8 cellular contexts compared by ENCODE assay signal in the genomic region with DNA sequence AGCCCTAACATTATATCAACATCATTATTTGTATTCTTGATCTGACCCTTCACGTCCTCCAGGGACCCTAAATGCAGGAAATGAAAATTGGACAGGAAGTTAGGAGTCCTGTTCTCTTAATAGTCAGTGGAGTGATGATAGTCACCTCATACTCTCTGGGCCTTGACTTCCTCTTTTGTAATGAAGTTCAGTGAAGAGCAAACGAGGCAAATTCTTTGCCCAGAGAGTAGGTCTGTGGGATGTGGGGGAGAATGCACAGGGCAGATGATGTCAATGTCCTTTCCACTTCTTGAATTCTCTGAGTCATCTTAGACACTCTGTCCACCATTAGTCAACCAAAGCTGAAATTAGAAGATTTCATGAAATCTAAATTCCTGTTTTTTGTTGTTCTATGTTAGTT.
DNase-seq lines count a peak whose midpoint lies in the region; ATAC-seq lines count a peak whose summit lies in the region.
"Had no signal": no experiment of that assay in that cellular context is flagged by ENCODE, and none has a peak within 500 bp of the region (broad histone marks: within the 10 kb centered on the region; RNA-seq: fewer than 3 reads in every experiment).

No MANE protein-coding gene starts in this region.

- peak; percentile 85 for DNase-seq in RPMI8226
- DNase-seq in medulla oblongata (ENCODE audit: extremely low spot score): peak; percentile 84
- no peak for DNase-seq in T1000 (lab: John Stamatoyannopoulos, UW)
- no peak for DNase-seq in NCI-H1436 treated with DMSO at 0.1 percent for 48 hours (lab: John Stamatoyannopoulos, UW)

- ATAC-seq in GM18907 (IDR thresholded peaks at IDR 0.05; ENCODE audit: unreplicated experiment): peak; percentile 94
- ATAC-seq in HG02852 (IDR thresholded peaks at IDR 0.05; ENCODE audit: unreplicated experiment): peak; percentile 87
- no peak for ATAC-seq in HG03025 (IDR thresholded peaks at IDR 0.05; ENCODE audit: low FRiP score, unreplicated experiment)
- ATAC-seq: Panc1 had no signal

Comparison
In these comparisons a context has a peak if more than half of its experiments do, and no peak if none do; other contexts are left out.
1. DNase-seq: peak in RPMI8226 (single experiment) and medulla oblongata (single experiment); none in T1000 (single experiment) and NCI-H1436 treated with DMSO at 0.1 percent for 48 hours (single experiment).